Comparison of ENCODE assay signal across 9 cellular contexts in genomic region chr2:65351234-65351947, GRCh38.
DNase-seq lines count a peak whose midpoint lies in the region; ATAC-seq and TF ChIP-seq lines count a peak whose summit lies in the region.
"Had no signal": no experiment of that assay in that cellular context is flagged by ENCODE, and none has a peak within 500 bp of the region (broad histone marks: within the 10 kb centered on the region; RNA-seq: fewer than 3 reads in every experiment).

No MANE protein-coding gene starts in this region.

- ATAC-seq in SK-N-SH treated with all-trans-retinoic acid at 6 μM for 48 hours (peak; percentile 42), HG03460 (IDR thresholded peaks at IDR 0.05; ENCODE audit: unreplicated experiment) (no peak)

- H3K27me3 ChIP-seq in thyroid gland: no peaks in the 10 kb centered on the region

- DNase-seq in DMS 273 (lab: John Stamatoyannopoulos, UW; ENCODE audit: unreplicated experiment): peak; percentile 22
- no peak for DNase-seq in DMS 273 treated with DMSO at 0.1 percent for 48 hours (lab: John Stamatoyannopoulos, UW)
- DNase-seq in iPS-NIHi7 (ENCODE audit: extremely low spot score): peak; percentile 31
- peak; percentile 20 to 25 for DNase-seq in thyroid gland
- no peak for DNase-seq in NCI-H1436 treated with DMSO at 0.1 percent for 48 hours (lab: John Stamatoyannopoulos, UW)
- DNase-seq in stimulated activated CD4-positive, alpha-beta T cell treated with anti-CD3 and anti-CD28 coated beads, Interleukin-12 subunit alpha, Interleukin-12 subunit beta, amount 100 ng/mL, for 4 hours: no peak
- DNase-seq: activated gamma-delta T cell had no signal

- no peak overlapping the region for H3K4me3 ChIP-seq in thyroid gland (replicated peaks in 1 of 3)

- intact Hi-C loops in thyroid gland (cut with DNase I): no loop called here

- TF ChIP-seq POLR2A in thyroid gland (IDR thresholded peaks at IDR 0.05): no peak

- no peaks in the 10 kb centered on the region for H3K9me3 ChIP-seq in thyroid gland

- no peak for TF ChIP-seq CTCF in thyroid gland (IDR thresholded peaks at IDR 0.05)

- WGBS in thyroid gland, 2 donors: 64 to 68% methylated on average over 10 of the region's 10 CpGs

- no peak overlapping the region for H3K27ac ChIP-seq in thyroid gland

- no peaks in the 10 kb centered on the region for H3K36me3 ChIP-seq in thyroid gland

- peaks cover 17 to 33% of the 10 kb centered on the region in 2 donors for H3K4me1 ChIP-seq in thyroid gland

TF ChIP-seq in SK-N-SH treated with all-trans-retinoic acid at 6 μM for 48 hours, 23 proteins besides CTCF, POLR2A, EP300 and RAD21:
- TF ChIP-seq SNAI2 (CRISPR knock-in tag; IDR thresholded peaks at IDR 0.05): no peak
- TF ChIP-seq ZNF70 (CRISPR knock-in tag; IDR thresholded peaks at IDR 0.05): no peak
- TF ChIP-seq TSHZ2 (CRISPR knock-in tag; IDR thresholded peaks at IDR 0.05): no peak
- TF ChIP-seq ESRRG (CRISPR knock-in tag; IDR thresholded peaks at IDR 0.05): no peak
- no peak for TF ChIP-seq ARNTL (CRISPR knock-in tag; IDR thresholded peaks at IDR 0.05; ENCODE audit: borderline replicate concordance, low read depth)
- TF ChIP-seq, protein P1, sequence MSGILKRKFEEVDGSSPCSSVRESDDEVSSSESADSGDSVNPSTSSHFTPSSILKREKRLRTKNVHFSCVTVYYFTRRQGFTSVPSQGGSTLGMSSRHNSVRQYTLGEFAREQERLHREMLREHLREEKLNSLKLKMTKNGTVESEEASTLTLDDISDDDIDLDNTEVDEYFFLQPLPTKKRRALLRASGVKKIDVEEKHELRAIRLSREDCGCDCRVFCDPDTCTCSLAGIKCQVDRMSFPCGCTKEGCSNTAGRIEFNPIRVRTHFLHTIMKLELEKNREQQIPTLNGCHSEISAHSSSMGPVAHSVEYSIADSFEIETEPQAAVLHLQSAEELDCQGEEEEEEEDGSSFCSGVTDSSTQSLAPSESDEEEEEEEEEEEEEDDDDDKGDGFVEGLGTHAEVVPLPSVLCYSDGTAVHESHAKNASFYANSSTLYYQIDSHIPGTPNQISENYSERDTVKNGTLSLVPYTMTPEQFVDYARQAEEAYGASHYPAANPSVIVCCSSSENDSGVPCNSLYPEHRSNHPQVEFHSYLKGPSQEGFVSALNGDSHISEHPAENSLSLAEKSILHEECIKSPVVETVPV (CRISPR knock-in tag; IDR thresholded peaks at IDR 0.05): no peak
- TF ChIP-seq ISL1 (CRISPR knock-in tag; IDR thresholded peaks at IDR 0.05): no peak
- TF ChIP-seq, protein P2, sequence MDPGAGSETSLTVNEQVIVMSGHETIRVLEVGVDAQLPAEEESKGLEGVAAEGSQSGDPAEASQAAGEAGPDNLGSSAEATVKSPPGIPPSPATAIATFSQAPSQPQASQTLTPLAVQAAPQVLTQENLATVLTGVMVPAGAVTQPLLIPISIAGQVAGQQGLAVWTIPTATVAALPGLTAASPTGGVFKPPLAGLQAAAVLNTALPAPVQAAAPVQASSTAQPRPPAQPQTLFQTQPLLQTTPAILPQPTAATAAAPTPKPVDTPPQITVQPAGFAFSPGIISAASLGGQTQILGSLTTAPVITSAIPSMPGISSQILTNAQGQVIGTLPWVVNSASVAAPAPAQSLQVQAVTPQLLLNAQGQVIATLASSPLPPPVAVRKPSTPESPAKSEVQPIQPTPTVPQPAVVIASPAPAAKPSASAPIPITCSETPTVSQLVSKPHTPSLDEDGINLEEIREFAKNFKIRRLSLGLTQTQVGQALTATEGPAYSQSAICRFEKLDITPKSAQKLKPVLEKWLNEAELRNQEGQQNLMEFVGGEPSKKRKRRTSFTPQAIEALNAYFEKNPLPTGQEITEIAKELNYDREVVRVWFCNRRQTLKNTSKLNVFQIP (CRISPR knock-in tag; IDR thresholded peaks at IDR 0.05; ENCODE audit: borderline replicate concordance, low read depth): no peak
- TF ChIP-seq PATZ1 (CRISPR knock-in tag; IDR thresholded peaks at IDR 0.05; ENCODE audit: borderline replicate concordance): no peak
- no peak for TF ChIP-seq PPARA (CRISPR knock-in tag; IDR thresholded peaks at IDR 0.05; ENCODE audit: borderline replicate concordance)
- TF ChIP-seq OSR1 (CRISPR knock-in tag; IDR thresholded peaks at IDR 0.05): no peak
- no peak for TF ChIP-seq GLIS3 (CRISPR knock-in tag; IDR thresholded peaks at IDR 0.05)

Comparison
In these comparisons a context has a peak if more than half of its experiments do, and no peak if none do; other contexts are left out.
1. DNase-seq: peak in DMS 273 (single experiment), iPS-NIHi7 (single experiment) and thyroid gland (2 of 2); none in DMS 273 treated with DMSO at 0.1 percent for 48 hours (single experiment), NCI-H1436 treated with DMSO at 0.1 percent for 48 hours (single experiment) and stimulated activated CD4-positive, alpha-beta T cell treated with anti-CD3 and anti-CD28 coated beads, Interleukin-12 subunit alpha, Interleukin-12 subunit beta, amount 100 ng/mL, for 4 hours (single experiment).